Comparison of ENCODE assay signal across 13 cellular contexts in the genomic region with DNA sequence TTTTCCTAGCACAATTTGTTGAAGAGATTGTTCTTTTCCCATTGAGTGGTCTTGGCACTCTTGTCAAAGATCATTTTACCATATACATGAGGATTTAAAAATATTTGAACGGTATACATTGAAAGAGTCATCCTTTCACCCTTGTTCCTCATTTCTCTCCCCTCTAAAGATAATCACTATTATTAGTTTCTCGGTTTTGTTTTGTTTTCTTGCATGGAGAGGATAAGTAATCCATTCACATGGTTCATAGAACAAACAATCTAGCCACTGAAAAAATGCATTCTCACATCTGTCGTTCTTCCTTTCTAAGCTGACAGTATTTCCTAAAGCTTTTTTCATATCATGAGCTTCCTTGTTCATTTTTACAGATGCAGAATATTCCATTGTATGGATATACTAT. TPM values are rescaled to one million over a fixed set of nuclear protein-coding genes. Genes with fewer than 3 reads are reported as not detected.
A peak's percentile ranks its signal among the peaks of the same experiment; 100 is the strongest.
DNase-seq lines count a peak whose midpoint lies in the region; ATAC-seq and TF ChIP-seq lines count a peak whose summit lies in the region.
"Had no signal": no experiment of that assay in that cellular context is flagged by ENCODE, and none has a peak within 500 bp of the region (broad histone marks: within the 10 kb centered on the region; RNA-seq: fewer than 3 reads in every experiment).

No MANE protein-coding gene starts in this region.

- H3K36me3 Mint-ChIP-seq in MCF 10A (ENCODE audit: insufficient read depth, unreplicated experiment) (peaks cover 34% of the 10 kb centered on the region), nephron progenitor cell (ENCODE audit: low read depth) (peaks cover 17% of the 10 kb centered on the region)
- H3K36me3 Mint-ChIP-seq in stimulated activated memory B cell treated with anti-CD40 and anti-IgM and Interleukin-4, amounts not matched to agents 10 μg/mL and 1 μg/mL and 100 μg/mL, for 72 hours = peaks cover 31% of the 10 kb centered on the region

- ATAC-seq in GM21825 (IDR thresholded peaks at IDR 0.05; ENCODE audit: unreplicated experiment) = peak; percentile 54
- ATAC-seq in HG03520 (IDR thresholded peaks at IDR 0.05; ENCODE audit: unreplicated experiment) = peak; percentile 62
- no peak for ATAC-seq in stimulated activated memory B cell treated with anti-CD40 and anti-IgM and Interleukin-4, amounts not matched to agents 10 μg/mL and 1 μg/mL and 100 μg/mL, for 72 hours
- ATAC-seq in GM19455 (IDR thresholded peaks at IDR 0.05; ENCODE audit: unreplicated experiment) = no peak
- ATAC-seq: activated T-helper 17 cell treated with anti-CD3 and anti-CD28 coated beads, Interleukin-2, amount 50 U/mL, for 72 hours had no signal

- no peak for DNase-seq in MCF 10A (ENCODE audit: unreplicated experiment)
- no peak for DNase-seq in breast epithelium (ENCODE audit: low spot score in 2 of 2)
- no peak for DNase-seq in nephron progenitor cell
- no peak for DNase-seq in SIG-M5 treated with dmso at 0.1 percent for 504 hours (lab: John Stamatoyannopoulos, UW; ENCODE audit: unreplicated experiment)
- DNase-seq: cerebellar nuclear complex; NCI-H187; stimulated activated naive CD4-positive, alpha-beta T cell treated with Interleukin-2 at 50 U/mL for 16 hours had no signal

- CTCF ChIA-PET in MCF 10A (lab: Yijun Ruan, JAX) = interaction anchor here (0.5 to 2.1 kb wide), 4 partner anchors 143 to 226 kb away, joined by 3 to 13 read pairs (median 3); no protein-coding TSS in a partner anchor

- H3K27me3 Mint-ChIP-seq in MCF 10A (ENCODE audit: insufficient read depth, unreplicated experiment) (no peaks in the 10 kb centered on the region), nephron progenitor cell (ENCODE audit: low read depth, poor library complexity) (no peaks in the 10 kb centered on the region)
- H3K27me3 Mint-ChIP-seq in stimulated activated memory B cell treated with anti-CD40 and anti-IgM and Interleukin-4, amounts not matched to agents 10 μg/mL and 1 μg/mL and 100 μg/mL, for 72 hours = no peaks in the 10 kb centered on the region
- H3K27me3 Mint-ChIP-seq: activated T-helper 17 cell treated with anti-CD3 and anti-CD28 coated beads, Interleukin-2, amount 50 U/mL, for 72 hours had no signal

- no peak overlapping the region for H3K4me3 ChIP-seq in breast epithelium

- H3K9me3 ChIP-seq in breast epithelium = no peaks in the 10 kb centered on the region
- H3K9me3 ChIP-seq: neutrophil had no signal

- no peak overlapping the region for H3K27ac ChIP-seq in breast epithelium
- H3K27ac ChIP-seq: neutrophil had no signal

- H3K9me3 Mint-ChIP-seq in MCF 10A (ENCODE audit: unreplicated experiment) = peaks cover 5% of the 10 kb centered on the region
- peaks cover 4% of the 10 kb centered on the region for H3K9me3 Mint-ChIP-seq in stimulated activated memory B cell treated with anti-CD40 and anti-IgM and Interleukin-4, amounts not matched to agents 10 μg/mL and 1 μg/mL and 100 μg/mL, for 72 hours
- peaks cover 12% of the 10 kb centered on the region for H3K9me3 Mint-ChIP-seq in nephron progenitor cell
- H3K9me3 Mint-ChIP-seq: activated T-helper 17 cell treated with anti-CD3 and anti-CD28 coated beads, Interleukin-2, amount 50 U/mL, for 72 hours had no signal

- H3K4me1 Mint-ChIP-seq in MCF 10A (ENCODE audit: insufficient read depth, unreplicated experiment) = peaks cover 18% of the 10 kb centered on the region
- peaks cover 42% of the 10 kb centered on the region for H3K4me1 Mint-ChIP-seq in stimulated activated memory B cell treated with anti-CD40 and anti-IgM and Interleukin-4, amounts not matched to agents 10 μg/mL and 1 μg/mL and 100 μg/mL, for 72 hours
- H3K4me1 Mint-ChIP-seq in nephron progenitor cell = no peaks in the 10 kb centered on the region

- H3K27ac Mint-ChIP-seq in MCF 10A (ENCODE audit: low read depth, unreplicated experiment) (peak overlapping the region; percentile 6), nephron progenitor cell (no peak overlapping the region)
- peak overlapping the region; percentile 71 for H3K27ac Mint-ChIP-seq in stimulated activated memory B cell treated with anti-CD40 and anti-IgM and Interleukin-4, amounts not matched to agents 10 μg/mL and 1 μg/mL and 100 μg/mL, for 72 hours
- H3K27ac Mint-ChIP-seq: activated T-helper 17 cell treated with anti-CD3 and anti-CD28 coated beads, Interleukin-2, amount 50 U/mL, for 72 hours had no signal

- TF ChIP-seq POLR2A in breast epithelium (IDR thresholded peaks at IDR 0.05) = no peak

- no TSS peak for BruUV-seq in MCF 10A (replicated peaks; lab: Mats Ljungman, UMichigan)

- intact Hi-C loops in MCF 10A (cut with micrococcal nuclease) (loop anchor here (1.0 to 2.0 kb wide), 2 partner anchors 39 to 157 kb away; partner anchors contain the start of gene MSMO1), breast epithelium (cut with DNase I; ENCODE audit: low total_unique reads) (no loop called here)

- H3K4me3 Mint-ChIP-seq in MCF 10A (ENCODE audit: unreplicated experiment) (no peak overlapping the region), nephron progenitor cell (no peak overlapping the region)
- H3K4me3 Mint-ChIP-seq in stimulated activated memory B cell treated with anti-CD40 and anti-IgM and Interleukin-4, amounts not matched to agents 10 μg/mL and 1 μg/mL and 100 μg/mL, for 72 hours = no peak overlapping the region
- H3K4me3 Mint-ChIP-seq: activated T-helper 17 cell treated with anti-CD3 and anti-CD28 coated beads, Interleukin-2, amount 50 U/mL, for 72 hours had no signal

- TF ChIP-seq CTCF in MCF 10A (IDR thresholded peaks at IDR 0.05; ENCODE audit: unreplicated experiment) = no peak
- no peak for TF ChIP-seq CTCF in breast epithelium (IDR thresholded peaks at IDR 0.05)
- TF ChIP-seq CTCF in nephron progenitor cell (IDR thresholded peaks at IDR 0.05) = no peak

- no peaks in the 10 kb centered on the region for H3K36me3 ChIP-seq in breast epithelium
- H3K36me3 ChIP-seq: neutrophil had no signal

- no peaks in the 10 kb centered on the region for H3K4me1 ChIP-seq in breast epithelium

- POLR2A ChIA-PET in MCF 10A (lab: Yijun Ruan, JAX) = interaction anchor here (0.6 to 3.0 kb wide), 6 partner anchors 11 to 157 kb away, joined by 3 to 9 read pairs (median 3); no protein-coding TSS in a partner anchor

- H3K27me3 ChIP-seq in breast epithelium = no peaks in the 10 kb centered on the region
- H3K27me3 ChIP-seq: neutrophil had no signal

RNA-seq across cellular contexts. Expression of gene MSMO1, which starts 39.2 kb away (rescaled TPM):
- total RNA-seq in MCF 10A (2022) (80.4 and 94.9 TPM in 2 replicates), breast epithelium (10 to 100 TPM; 11.8 to 35.3 (median 24.6) TPM)

Comparison
In these comparisons a context has a peak if more than half of its experiments do, and no peak if none do; other contexts are left out.
1. ATAC-seq: peak in GM21825 (single experiment) and HG03520 (single experiment); none in stimulated activated memory B cell treated with anti-CD40 and anti-IgM and Interleukin-4, amounts not matched to agents 10 μg/mL and 1 μg/mL and 100 μg/mL, for 72 hours (single experiment) and GM19455 (single experiment).